In the genomic region with DNA sequence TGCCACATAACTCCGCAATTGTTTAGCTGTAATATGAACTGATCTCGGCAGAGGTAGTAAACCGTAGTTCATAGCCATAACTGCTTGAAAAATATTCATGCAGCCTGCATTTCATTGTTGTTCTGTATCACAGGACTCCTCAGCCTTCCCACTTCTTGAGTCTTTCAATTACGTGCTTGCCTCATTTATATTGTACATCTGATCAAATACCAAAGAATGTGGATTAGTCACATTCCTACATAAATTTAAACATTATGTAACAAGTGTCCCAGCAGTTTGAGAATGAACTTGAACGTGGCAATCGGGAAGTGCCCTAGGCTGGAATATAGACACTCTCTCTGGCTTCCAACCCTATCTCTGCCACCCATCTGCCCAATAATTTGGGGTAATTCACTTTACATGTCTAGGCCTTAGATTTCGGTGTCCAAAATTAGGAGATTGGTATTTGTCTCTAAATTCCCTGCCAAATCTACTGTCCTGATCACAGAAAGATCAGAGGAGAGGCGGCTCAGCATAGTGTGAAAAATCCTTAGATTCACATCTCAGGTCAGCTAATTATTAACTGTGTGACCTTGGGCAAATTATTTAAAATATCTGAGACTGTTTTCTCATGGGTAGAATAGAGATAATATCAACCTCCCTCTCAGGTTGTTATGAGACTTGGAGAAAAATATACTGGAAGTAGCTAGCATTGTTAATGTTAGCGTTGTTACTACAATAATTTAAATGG, we compare ENCODE assay signal across 23 cellular contexts.
A peak's percentile ranks its signal among the peaks of the same experiment; 100 is the strongest.
DNase-seq lines count a peak whose midpoint lies in the region; ATAC-seq and TF ChIP-seq lines count a peak whose summit lies in the region.
"Had no signal": no experiment of that assay in that cellular context is flagged by ENCODE, and none has a peak within 500 bp of the region (broad histone marks: within the 10 kb centered on the region; RNA-seq: fewer than 3 reads in every experiment).

No MANE protein-coding gene starts in this region.

- no peaks in the 10 kb centered on the region for H3K9me3 Mint-ChIP-seq in nephron
- no peaks in the 10 kb centered on the region for H3K9me3 Mint-ChIP-seq in endothelial cell (ENCODE audit: unreplicated experiment)

- H3K27ac ChIP-seq in epithelial cell of prostate: peak overlapping the region; percentile 36
- H3K27ac ChIP-seq: ascending aorta, heart right ventricle, neutrophil, suprapubic skin had no signal

- H3K4me3 Mint-ChIP-seq in nephron (no peak overlapping the region), T-helper 17 cell (no peak overlapping the region), endothelial cell (ENCODE audit: unreplicated experiment) (no peak overlapping the region)

- H3K9me3 ChIP-seq in T-helper 17 cell (ENCODE audit: control insufficient read depth, low read length, poor library complexity, severe bottlenecking): no peaks in the 10 kb centered on the region
- H3K9me3 ChIP-seq: ascending aorta, heart right ventricle, neutrophil, suprapubic skin had no signal

- no peaks in the 10 kb centered on the region for H3K27me3 Mint-ChIP-seq in nephron (ENCODE audit: low read depth)
- peaks cover 10% of the 10 kb centered on the region for H3K27me3 Mint-ChIP-seq in T-helper 17 cell
- H3K27me3 Mint-ChIP-seq in endothelial cell (ENCODE audit: unreplicated experiment): peaks cover 2% of the 10 kb centered on the region

- TF ChIP-seq CTCF in nephron (IDR thresholded peaks at IDR 0.05; ENCODE audit: unreplicated experiment in 3 of 3) (no peak), endothelial cell (IDR thresholded peaks at IDR 0.05; ENCODE audit: unreplicated experiment) (no peak)

- peak overlapping the region; percentile 54 to 87 (median 85) for H3K27ac Mint-ChIP-seq in nephron
- H3K27ac Mint-ChIP-seq in T-helper 17 cell: no peak overlapping the region
- H3K27ac Mint-ChIP-seq in endothelial cell (ENCODE audit: unreplicated experiment): no peak overlapping the region

- no peak for ATAC-seq in T-helper 17 cell
- ATAC-seq: heart right ventricle had no signal

- DNase-seq in EL (peak; percentile 43), RKO (ENCODE audit: low spot score) (peak; percentile 21), epithelial cell of prostate (ENCODE audit: low read depth, low spot score) (peak; percentile 18), NCI-H1694 (lab: John Stamatoyannopoulos, UW) (no peak), T-helper 17 cell (no peak), endothelial cell (ENCODE audit: low spot score) (no peak)
- no peak for DNase-seq in stimulated activated CD4-positive, alpha-beta T cell treated with anti-CD3 and anti-CD28 coated beads, Interleukin-1b, Interleukin-23, amount 100 ng/mL, for 48 hours
- DNase-seq: activated CD4-positive, alpha-beta T cell treated with anti-CD3 and anti-CD28 coated beads for 1 hour; activated CD8-positive, alpha-beta memory T cell treated with anti-CD3 and anti-CD28 coated beads, Interleukin-2, amount 50 U/mL, for 4 hours; activated gamma-delta T cell treated with Interleukin-2 at 50 U/mL for 16 hours; cortex of kidney; erythroblast; heart right ventricle; islet precursor cell; NCI-H1694 treated with DMSO at 0.1 percent for 48 hours; NCI-H446; SHP77; stimulated activated CD4-positive, alpha-beta T cell treated with anti-CD3 and anti-CD28 coated beads, Interleukin-4, amount 100 ng/mL, for 24 hours; stimulated activated CD8-positive, alpha-beta memory T cell treated with anti-CD3 and anti-CD28 coated beads, Interleukin-4, amount 100 ng/mL, for 48 hours had no signal

- H3K4me1 Mint-ChIP-seq in nephron (peaks cover 8% of the 10 kb centered on the region), T-helper 17 cell (no peaks in the 10 kb centered on the region), endothelial cell (ENCODE audit: unreplicated experiment) (no peaks in the 10 kb centered on the region)

- H3K36me3 Mint-ChIP-seq in nephron (ENCODE audit: low read depth) (no peaks in the 10 kb centered on the region), T-helper 17 cell (ENCODE audit: low read depth) (no peaks in the 10 kb centered on the region), endothelial cell (ENCODE audit: low read depth, unreplicated experiment) (no peaks in the 10 kb centered on the region)

Comparison
In these comparisons a context has a peak if more than half of its experiments do, and no peak if none do; other contexts are left out.
1. DNase-seq: peak in EL (single experiment), RKO (single experiment) and epithelial cell of prostate (single experiment); none in NCI-H1694 (single experiment), stimulated activated CD4-positive, alpha-beta T cell treated with anti-CD3 and anti-CD28 coated beads, Interleukin-1b, Interleukin-23, amount 100 ng/mL, for 48 hours (single experiment), T-helper 17 cell (0 of 3) and endothelial cell (single experiment).
2. H3K27ac Mint-ChIP-seq: peak in nephron (3 of 3); none in T-helper 17 cell (single experiment) and endothelial cell (single experiment).